In genomic region chr9:94128580-94128979, GRCh38 we compare ENCODE assay signal across 10 cellular contexts.
"Had no signal": no experiment of that assay in that cellular context is flagged by ENCODE, and none has a peak within 500 bp of the region (broad histone marks: within the 10 kb centered on the region; RNA-seq: fewer than 3 reads in every experiment).

No MANE protein-coding gene starts in this region.

- H3K27ac ChIP-seq: HL-60, KMS-11 had no signal

- H3K9ac ChIP-seq: KMS-11 had no signal

- H3K4me3 Mint-ChIP-seq: GM23338, H9, HFFc6 had no signal

- DNase-seq: H9, HCEC 1CT, HFFc6, IMR-90, KBM-7 had no signal

- H3K4me3 ChIP-seq: GM23338 had no signal

- H3K27ac Mint-ChIP-seq: GM23338, H9, HFFc6 had no signal

- H2AFZ ChIP-seq: GM23338 had no signal

- FAIRE-seq: H1, H54 had no signal

- ATAC-seq: GM23338 had no signal

- H3K4me1 Mint-ChIP-seq: GM23338, H9 had no signal

- H3K4me2 ChIP-seq: GM23338, KMS-11 had no signal
